Comparison of ENCODE assay signal across 2 cellular contexts in the genomic region with DNA sequence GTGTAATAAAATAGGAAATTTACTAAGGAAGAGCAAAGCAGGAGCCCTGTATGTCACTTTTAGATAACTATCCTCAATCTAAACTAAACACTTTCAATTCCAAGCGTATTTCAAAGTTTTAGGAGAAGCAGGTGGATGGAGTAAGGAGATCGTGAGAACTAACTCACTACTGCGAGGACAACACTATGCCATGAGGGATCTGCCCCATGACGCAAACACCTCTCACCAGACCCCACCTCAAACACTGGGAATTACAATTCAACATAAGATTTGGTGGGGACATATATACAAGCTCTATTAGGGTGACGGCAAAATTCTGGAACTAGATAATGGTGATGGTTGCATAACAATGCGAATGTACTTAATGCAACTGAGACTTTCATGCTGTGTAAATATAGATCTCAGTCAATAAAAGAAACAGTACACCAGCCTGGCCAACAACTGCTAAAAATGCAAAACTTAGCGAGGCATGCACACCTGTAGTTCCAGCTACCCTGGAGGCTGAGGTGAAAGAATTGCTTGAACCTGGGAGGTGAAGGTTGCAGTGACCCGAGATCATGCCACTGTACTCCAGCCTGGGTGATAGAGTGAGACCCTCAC.
A peak's percentile ranks its signal among the peaks of the same experiment; 100 is the strongest.
DNase-seq lines count a peak whose midpoint lies in the region; ATAC-seq and TF ChIP-seq lines count a peak whose summit lies in the region.
"Not testable (repeated sequence)": the region's sequence is repeated elsewhere in the genome, so short reads cannot be mapped to it uniquely, and the experiment has no call there.

No MANE protein-coding gene starts in this region.

- H3K36me3 ChIP-seq in right lobe of liver = not testable (repeated sequence)

- peak; percentile 87 for ATAC-seq in left lobe of liver
- peak; percentile 64 to 84 (median 78) for ATAC-seq in right lobe of liver

- not testable (repeated sequence) for H3K4me3 ChIP-seq in right lobe of liver

- WGBS in right lobe of liver (ENCODE audit: insufficient coverage, low coverage, low lambda C conversion rate, missing lambda C conversion rate) = 57% methylated on average over 1 of the region's 8 CpGs

- TF ChIP-seq CTCF in right lobe of liver (IDR thresholded peaks at IDR 0.05) = not testable (repeated sequence)

- DNase-seq in left lobe of liver (ENCODE audit: low spot score); right lobe of liver: not testable (repeated sequence)

- not testable (repeated sequence) for H3K27ac ChIP-seq in right lobe of liver

- H3K9me3 ChIP-seq in right lobe of liver = not testable (repeated sequence)

- not testable (repeated sequence) for H3K27me3 ChIP-seq in right lobe of liver

- H3K4me1 ChIP-seq in right lobe of liver = not testable (repeated sequence)

- intact Hi-C loops in right lobe of liver (cut with DNase I) = not testable (repeated sequence)

- TF ChIP-seq POLR2A in right lobe of liver (IDR thresholded peaks at IDR 0.05) = not testable (repeated sequence)
